In the genomic region with DNA sequence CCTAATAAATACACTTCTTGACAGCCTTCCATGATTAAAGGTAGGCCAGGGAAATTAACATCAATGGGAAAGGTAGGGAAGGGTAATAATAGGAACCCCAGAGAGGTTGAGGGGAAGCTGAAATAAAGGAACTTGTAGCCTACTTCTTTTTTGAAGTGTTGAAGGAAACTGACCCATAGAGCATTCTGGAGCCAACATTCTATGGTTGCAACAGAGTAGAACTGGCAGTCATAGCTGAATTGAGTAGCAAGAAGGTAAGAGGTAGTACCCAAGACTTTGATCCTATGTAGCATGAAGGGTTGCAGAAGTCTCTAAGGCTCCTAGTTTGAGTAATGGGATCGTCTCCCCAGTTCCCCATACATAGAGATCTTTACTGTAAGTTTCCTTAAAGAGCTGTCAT, we compare ENCODE assay signal across 17 cellular contexts. TPM values are rescaled to one million over a fixed set of nuclear protein-coding genes. Genes with fewer than 3 reads are reported as not detected.
A peak's percentile ranks its signal among the peaks of the same experiment; 100 is the strongest.
DNase-seq lines count a peak whose midpoint lies in the region; ATAC-seq and TF ChIP-seq lines count a peak whose summit lies in the region.
"Had no signal": no experiment of that assay in that cellular context is flagged by ENCODE, and none has a peak within 500 bp of the region (broad histone marks: within the 10 kb centered on the region; RNA-seq: fewer than 3 reads in every experiment).

No MANE protein-coding gene starts in this region.

- 0 out of 2 replicates have a peak, but pooled peaks cover 4% of the 10 kb centered on the region for H3F3A ChIP-seq in PC-9 (ENCODE audit: insufficient read depth, low read depth)

- H3K9me2 ChIP-seq in PC-9 (ENCODE audit: insufficient read depth): no peaks in the 10 kb centered on the region

- peaks cover 27 to 30% of the 10 kb centered on the region in 2 experiments for H3K4me1 ChIP-seq in neutrophil (ENCODE audit: control insufficient read depth in 1 of 2, insufficient read depth in 1 of 2, low read depth in 1 of 2, low read length in 1 of 2)
- H3K4me1 ChIP-seq in PC-9 (replicated peaks; ENCODE audit: insufficient read depth): peaks cover 20% of the 10 kb centered on the region

- H3K4me3 ChIP-seq in HL-60 (replicated peaks; ENCODE audit: insufficient read depth, low read length) (no peak overlapping the region), neutrophil (ENCODE audit: low read depth in 1 of 2, low read length in 1 of 2) (no peak overlapping the region), PC-9 (no peak overlapping the region)
- H3K4me3 ChIP-seq: BLaER1 treated with 17β-estradiol and CSF1 and Interleukin-3, amounts not matched to agents 10 nM and 100 nM had no signal

- H3K27ac ChIP-seq in HL-60 (replicated peaks) (peak overlapping the region; percentile 24), neutrophil (peak overlapping the region; percentile 61), PC-9 (no peak overlapping the region)

- H2AFZ ChIP-seq in PC-9: no peak overlapping the region

- TF ChIP-seq CTCF in HL-60 (IDR thresholded peaks at IDR 0.05; ENCODE audit: insufficient read depth, low read length) (no peak), neutrophil (IDR thresholded peaks at IDR 0.05) (no peak), PC-9 (conservative IDR thresholded peaks at IDR 0.05) (no peak)

- peak overlapping the region; percentile 19 for H3K27ac Mint-ChIP-seq in T-helper 17 cell
- H3K27ac Mint-ChIP-seq: CD8-positive, alpha-beta T cell; T-helper 1 cell treated with Interleukin-12 subunit alpha and Interleukin-12 subunit beta and Interleukin-4 antibody, amounts not matched to agents 30 μg/mL and 1 μg/mL, for 36 hours had no signal

- POLR2A ChIA-PET in PC-9 (lab: Charles Lee; ENCODE audit: unreplicated experiment): no interaction called here

- H3K4me3 Mint-ChIP-seq in T-helper 17 cell: no peak overlapping the region
- H3K4me3 Mint-ChIP-seq: CD8-positive, alpha-beta T cell; T-helper 1 cell treated with Interleukin-12 subunit alpha and Interleukin-12 subunit beta and Interleukin-4 antibody, amounts not matched to agents 30 μg/mL and 1 μg/mL, for 36 hours had no signal

- no peaks in the 10 kb centered on the region for H3K27me3 Mint-ChIP-seq in T-helper 17 cell

- H3K27me3 ChIP-seq in HL-60 (ENCODE audit: insufficient read depth, poor library complexity, severe bottlenecking): no peaks in the 10 kb centered on the region
- no peaks in the 10 kb centered on the region for H3K27me3 ChIP-seq in neutrophil
- no peaks in the 10 kb centered on the region for H3K27me3 ChIP-seq in PC-9 (ENCODE audit: insufficient read depth, low read depth)
- H3K27me3 ChIP-seq: BLaER1 treated with 17β-estradiol and CSF1 and Interleukin-3, amounts not matched to agents 10 nM and 100 nM had no signal

- H3K36me3 Mint-ChIP-seq in T-helper 17 cell (ENCODE audit: low read depth): no peaks in the 10 kb centered on the region
- H3K36me3 Mint-ChIP-seq: CD8-positive, alpha-beta T cell had no signal

- no peak overlapping the region for H3K4me2 ChIP-seq in PC-9

- BruUV-seq in PC-9 (replicated peaks; lab: Mats Ljungman, UMichigan): no TSS peak

- peaks cover 8% of the 10 kb centered on the region for H3K4me1 Mint-ChIP-seq in T-helper 17 cell

- ATAC-seq in T-helper 17 cell (no peak), HG02970 (IDR thresholded peaks at IDR 0.05; ENCODE audit: low FRiP score, unreplicated experiment) (no peak)
- ATAC-seq: CD8-positive, alpha-beta T cell; HepG2 had no signal

- DNase-seq in SIG-M5 treated with dmso at 0.1 percent for 504 hours (lab: John Stamatoyannopoulos, UW; ENCODE audit: unreplicated experiment) (peak; percentile 25), SIG-M5 (lab: John Stamatoyannopoulos, UW) (no peak), HL-60 (ENCODE audit: low read depth in 1 of 2, low spot score in 1 of 2) (peak in 1 of 2 experiments; percentile 73), T-helper 17 cell (no peak), PC-9 (no peak), NCI-H2029 treated with DMSO at 0.1 percent for 48 hours (lab: John Stamatoyannopoulos, UW) (no peak)
- DNase-seq: CD8-positive, alpha-beta T cell; DND-41; Karpas-422; NCI-H2029; NCI-H526 treated with DMSO at 0.1 percent for 48 hours; SW 1271 had no signal

- no peaks in the 10 kb centered on the region for H4K20me1 ChIP-seq in PC-9 (ENCODE audit: insufficient read depth)
- H4K20me1 ChIP-seq: BLaER1 treated with 17β-estradiol and CSF1 and Interleukin-3, amounts not matched to agents 10 nM and 100 nM had no signal

- no peaks in the 10 kb centered on the region for H3K9me3 ChIP-seq in T-helper 17 cell (ENCODE audit: control insufficient read depth, low read length, poor library complexity, severe bottlenecking)
- H3K9me3 ChIP-seq in neutrophil: no peaks in the 10 kb centered on the region
- no peaks in the 10 kb centered on the region for H3K9me3 ChIP-seq in PC-9 (ENCODE audit: insufficient read depth, low read depth)
- H3K9me3 ChIP-seq: BLaER1 treated with 17β-estradiol and CSF1 and Interleukin-3, amounts not matched to agents 10 nM and 100 nM had no signal

- CTCF ChIA-PET in PC-9 (lab: Charles Lee): no interaction called here

- H3K36me3 ChIP-seq in neutrophil: no peaks in the 10 kb centered on the region
- H3K36me3 ChIP-seq in PC-9 (ENCODE audit: low read depth): no peaks in the 10 kb centered on the region
- H3K36me3 ChIP-seq: BLaER1 treated with 17β-estradiol and CSF1 and Interleukin-3, amounts not matched to agents 10 nM and 100 nM had no signal

- no peaks in the 10 kb centered on the region for H3K79me2 ChIP-seq in PC-9 (ENCODE audit: low read depth)

- intact Hi-C loops in PC-9 (cut with micrococcal nuclease; ENCODE audit: unreplicated experiment): no loop called here

RNA-seq across cellular contexts. Expression of a gene that starts 7.5 kb away (rescaled TPM):
- total RNA-seq in T-helper 17 cell: under 1 TPM in 1 of 2 donors, not detected in 1; 0.15 TPM
- total RNA-seq in PC-9 (2021): 6.2 and 6.3 TPM in 2 replicates

RNA-seq across cellular contexts. Expression of a gene that starts 43.4 kb away (rescaled TPM):
- total RNA-seq in T-helper 17 cell (100 to 1,000 TPM; 131 to 157 TPM), PC-9 (2021) (113 and 164 TPM in 2 replicates)
